Comparison of ENCODE assay signal across 10 cellular contexts in genomic region chr3:125357837-125358236, GRCh38. TPM values are rescaled to one million over a fixed set of nuclear protein-coding genes. Genes with fewer than 3 reads are reported as not detected.
A peak's percentile ranks its signal among the peaks of the same experiment; 100 is the strongest.
DNase-seq lines count a peak whose midpoint lies in the region; ATAC-seq and TF ChIP-seq lines count a peak whose summit lies in the region.
"Had no signal": no experiment of that assay in that cellular context is flagged by ENCODE, and none has a peak within 500 bp of the region (broad histone marks: within the 10 kb centered on the region; RNA-seq: fewer than 3 reads in every experiment).

No MANE protein-coding gene starts in this region.

- no peaks in the 10 kb centered on the region for H3K4me1 ChIP-seq in iPS-15b (ENCODE audit: control insufficient read depth, insufficient read depth, low read length)
- peaks cover 24% of the 10 kb centered on the region for H3K4me1 ChIP-seq in suprapubic skin
- H3K4me1 ChIP-seq: SJCRH30 had no signal

- no peak overlapping the region for H3K9ac ChIP-seq in iPS-15b (ENCODE audit: low read depth, low read length)

- no peaks in the 10 kb centered on the region for H3K9me3 ChIP-seq in iPS-15b (ENCODE audit: control insufficient read depth, insufficient read depth, low read length)
- no peaks in the 10 kb centered on the region for H3K9me3 ChIP-seq in suprapubic skin

- peak overlapping the region; percentile 55 for H3K4me3 ChIP-seq in iPS-15b (ENCODE audit: low read depth, low read length)
- H3K4me3 ChIP-seq in suprapubic skin, result peak overlapping the region; percentile 61
- H3K4me3 ChIP-seq: SJCRH30 had no signal

- H3K36me3 Mint-ChIP-seq in activated T-cell treated with anti-CD3 and anti-CD28 coated beads, Interleukin-2, amount 50 U/mL, for 4 hours (ENCODE audit: insufficient read depth), result peaks cover 3% of the 10 kb centered on the region
- peaks cover 8% of the 10 kb centered on the region for H3K36me3 Mint-ChIP-seq in activated CD8-positive, alpha-beta T cell treated with anti-CD3 and anti-CD28 coated beads, Interleukin-2, amount 10 ng/mL, durations not matched to agents 7 days and 5 days (ENCODE audit: low read depth)
- peaks cover 3% of the 10 kb centered on the region for H3K36me3 Mint-ChIP-seq in osteocyte (ENCODE audit: unreplicated experiment)

- POLR2A ChIA-PET in activated CD8-positive, alpha-beta T cell treated with anti-CD3 and anti-CD28 coated beads, Interleukin-2, amount 10 ng/mL, durations not matched to agents 7 days and 5 days (lab: Charles Lee), result interaction anchor here (1.2 to 1.8 kb wide), 2 partner anchors 16 to 18 kb away, joined by 3 to 5 read pairs; partner anchors contain the start of gene ZNF148

- TF ChIP-seq POLR2A in suprapubic skin (IDR thresholded peaks at IDR 0.05), result no peak

- H3K36me3 ChIP-seq in iPS-15b (ENCODE audit: control insufficient read depth, insufficient read depth, low read length) (no peaks in the 10 kb centered on the region), suprapubic skin (no peaks in the 10 kb centered on the region)

- TF ChIP-seq EP300 in suprapubic skin (IDR thresholded peaks at IDR 0.05), result no peak

- no peak for ATAC-seq in activated T-cell treated with anti-CD3 and anti-CD28 coated beads, Interleukin-2, amount 50 U/mL, for 4 hours
- no peak for ATAC-seq in activated CD8-positive, alpha-beta T cell treated with anti-CD3 and anti-CD28 coated beads, Interleukin-2, amount 10 ng/mL, durations not matched to agents 7 days and 5 days
- no peak for ATAC-seq in GM21515 (IDR thresholded peaks at IDR 0.05; ENCODE audit: unreplicated experiment)
- no peak for ATAC-seq in HG03045 (IDR thresholded peaks at IDR 0.05; ENCODE audit: unreplicated experiment)

- H3K27ac Mint-ChIP-seq in activated CD8-positive, alpha-beta T cell treated with anti-CD3 and anti-CD28 coated beads, Interleukin-2, amount 10 ng/mL, durations not matched to agents 7 days and 5 days, result peak overlapping the region; percentile 13
- no peak overlapping the region for H3K27ac Mint-ChIP-seq in osteocyte (ENCODE audit: unreplicated experiment)

- H3K4me1 Mint-ChIP-seq in activated T-cell treated with anti-CD3 and anti-CD28 coated beads, Interleukin-2, amount 50 U/mL, for 4 hours (ENCODE audit: low read depth), result peaks cover 59% of the 10 kb centered on the region
- peaks cover 27% of the 10 kb centered on the region for H3K4me1 Mint-ChIP-seq in activated CD8-positive, alpha-beta T cell treated with anti-CD3 and anti-CD28 coated beads, Interleukin-2, amount 10 ng/mL, durations not matched to agents 7 days and 5 days (ENCODE audit: low read depth)
- H3K4me1 Mint-ChIP-seq in osteocyte (ENCODE audit: unreplicated experiment), result peaks cover 26% of the 10 kb centered on the region

- no peak overlapping the region for H3K27ac ChIP-seq in suprapubic skin
- H3K27ac ChIP-seq: SJCRH30 had no signal

- 93% methylated on average over 11 of the region's 11 CpGs for WGBS in suprapubic skin

- TF ChIP-seq CTCF in suprapubic skin (IDR thresholded peaks at IDR 0.05) (no peak), osteocyte (IDR thresholded peaks at IDR 0.05) (no peak)

- H3K9me3 Mint-ChIP-seq in activated T-cell treated with anti-CD3 and anti-CD28 coated beads, Interleukin-2, amount 50 U/mL, for 4 hours, result no peaks in the 10 kb centered on the region
- no peaks in the 10 kb centered on the region for H3K9me3 Mint-ChIP-seq in activated CD8-positive, alpha-beta T cell treated with anti-CD3 and anti-CD28 coated beads, Interleukin-2, amount 10 ng/mL, durations not matched to agents 7 days and 5 days (ENCODE audit: insufficient read depth)
- no peaks in the 10 kb centered on the region for H3K9me3 Mint-ChIP-seq in osteocyte (ENCODE audit: unreplicated experiment)

- DNase-seq in activated T-cell treated with anti-CD3 and anti-CD28 coated beads, Interleukin-2, amount 50 U/mL, for 4 hours, result no peak
- DNase-seq in activated T-cell treated with anti-CD3 and anti-CD28 coated beads for 4 hours (no peak), suprapubic skin (ENCODE audit: low spot score in 2 of 2) (no peak), osteocyte (ENCODE audit: extremely low spot score, unreplicated experiment) (no peak)
- DNase-seq in activated CD8-positive, alpha-beta T cell treated with anti-CD3 and anti-CD28 coated beads, Interleukin-2, amount 10 ng/mL, durations not matched to agents 7 days and 5 days, result no peak
- DNase-seq: kidney glomerular epithelial cell, SJCRH30 had no signal

- H3K4me3 Mint-ChIP-seq in activated T-cell treated with anti-CD3 and anti-CD28 coated beads, Interleukin-2, amount 50 U/mL, for 4 hours, result peak overlapping the region; percentile 77
- H3K4me3 Mint-ChIP-seq in activated CD8-positive, alpha-beta T cell treated with anti-CD3 and anti-CD28 coated beads, Interleukin-2, amount 10 ng/mL, durations not matched to agents 7 days and 5 days, result peak overlapping the region; percentile 76
- no peak overlapping the region for H3K4me3 Mint-ChIP-seq in osteocyte (ENCODE audit: unreplicated experiment)

- no peaks in the 10 kb centered on the region for H3K27me3 Mint-ChIP-seq in activated T-cell treated with anti-CD3 and anti-CD28 coated beads, Interleukin-2, amount 50 U/mL, for 4 hours (ENCODE audit: low read depth)
- no peaks in the 10 kb centered on the region for H3K27me3 Mint-ChIP-seq in activated CD8-positive, alpha-beta T cell treated with anti-CD3 and anti-CD28 coated beads, Interleukin-2, amount 10 ng/mL, durations not matched to agents 7 days and 5 days (ENCODE audit: low read depth)
- H3K27me3 Mint-ChIP-seq in osteocyte (ENCODE audit: unreplicated experiment), result no peaks in the 10 kb centered on the region

- CTCF ChIA-PET in activated CD8-positive, alpha-beta T cell treated with anti-CD3 and anti-CD28 coated beads, Interleukin-2, amount 10 ng/mL, durations not matched to agents 7 days and 5 days (lab: Charles Lee), result no interaction called here

- H3K27me3 ChIP-seq in iPS-15b (ENCODE audit: control insufficient read depth, insufficient read depth, low read length), result no peaks in the 10 kb centered on the region
- no peaks in the 10 kb centered on the region for H3K27me3 ChIP-seq in suprapubic skin
- H3K27me3 ChIP-seq: SJCRH30 had no signal

RNA-seq across cellular contexts. Expression of gene ZNF148, which starts 17.3 kb away (rescaled TPM):
- total RNA-seq in activated T-cell treated with anti-CD3 and anti-CD28 coated beads, Interleukin-2, amount 50 U/mL, for 4 hours, result 10 to 100 TPM; 28.9 to 31.1 (median 29.6) TPM
- total RNA-seq in activated CD8-positive, alpha-beta T cell treated with anti-CD3 and anti-CD28 coated beads, Interleukin-2, amount 10 ng/mL, durations not matched to agents 7 days and 5 days, result 10 to 100 TPM; 39.1 to 39.6 TPM
- total RNA-seq in suprapubic skin (10 to 100 TPM; 16.5 to 30.0 (median 20.3) TPM), osteocyte (46.2 and 46.3 TPM in 2 replicates)
